ENCODE assay signal across 2 cellular contexts in the genomic region with DNA sequence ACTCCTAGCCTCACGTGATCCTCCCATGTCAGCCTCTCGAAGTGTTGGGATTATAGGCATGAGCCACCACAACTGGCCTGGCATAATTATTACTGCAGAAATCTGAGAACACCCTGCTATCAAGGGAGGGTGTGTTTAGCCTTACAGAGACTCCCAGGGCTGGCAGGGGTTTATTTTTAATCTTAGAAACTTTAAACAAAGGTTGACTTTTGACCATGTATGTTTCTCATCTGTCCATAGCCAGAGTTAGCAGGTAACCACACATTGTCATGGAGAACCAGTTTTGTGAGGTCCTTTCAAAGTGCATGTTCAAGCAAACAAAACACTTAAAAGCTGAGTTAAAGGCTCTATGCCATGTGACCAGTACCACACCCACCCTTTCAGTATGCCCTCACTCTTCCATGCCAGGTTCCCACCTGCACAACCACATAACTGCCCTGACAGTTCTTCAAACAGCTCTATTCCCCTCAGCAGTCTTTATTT.
TF ChIP-seq lines count a peak whose summit lies in the region.

No MANE protein-coding gene starts in this region.

TF ChIP-seq in HEK293T, 16 proteins besides CTCF, POLR2A, EP300 and RAD21 (continued from another document):
- TF ChIP-seq ELF4 (IDR thresholded peaks at IDR 0.05) (no peak), FOXK2 (IDR thresholded peaks at IDR 0.05) (no peak), FOXM1 (IDR thresholded peaks at IDR 0.05; ENCODE audit: borderline replicate concordance) (no peak), HDGF (IDR thresholded peaks at IDR 0.05; ENCODE audit: borderline replicate concordance) (no peak)

TF ChIP-seq in SK-N-SH, 30 proteins besides CTCF, POLR2A, EP300 and RAD21 (continued from another document):
- no peak for TF ChIP-seq FOXM1 (IDR thresholded peaks at IDR 0.05; ENCODE audit: low read depth)
- TF ChIP-seq NFIC (IDR thresholded peaks at IDR 0.05; ENCODE audit: borderline replicate concordance), result no peak
- TF ChIP-seq YY1 (IDR thresholded peaks at IDR 0.05; ENCODE audit: low read depth), result no peak
- TF ChIP-seq EZH2phosphoT487 (IDR thresholded peaks at IDR 0.05; ENCODE audit: borderline replicate concordance, low read depth), result no peak
- TF ChIP-seq, protein P1, sequence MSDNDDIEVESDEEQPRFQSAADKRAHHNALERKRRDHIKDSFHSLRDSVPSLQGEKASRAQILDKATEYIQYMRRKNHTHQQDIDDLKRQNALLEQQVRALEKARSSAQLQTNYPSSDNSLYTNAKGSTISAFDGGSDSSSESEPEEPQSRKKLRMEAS (IDR thresholded peaks at IDR 0.05; ENCODE audit: low read depth), result no peak
- TF ChIP-seq SMC3 (IDR thresholded peaks at IDR 0.05; ENCODE audit: low read depth, low read length), result no peak
- TF ChIP-seq POLR2AphosphoS5 (IDR thresholded peaks at IDR 0.05; ENCODE audit: low read depth, low read length), result no peak
